ENCODE assay signal across 1 cellular context in genomic region chr1:3707298-3707938, GRCh38.
TF ChIP-seq lines count a peak whose summit lies in the region.

No MANE protein-coding gene starts in this region.

TF ChIP-seq in Ishikawa, 13 proteins besides CTCF, POLR2A, EP300 and RAD21 (continued from another document):
- TF ChIP-seq REST (IDR thresholded peaks at IDR 0.05; ENCODE audit: low read depth), result peak; percentile 48; the same call in 1 of the 2 replicates
- no peak for TF ChIP-seq YY1 (IDR thresholded peaks at IDR 0.05; ENCODE audit: low read depth)
- TF ChIP-seq TCF12 (IDR thresholded peaks at IDR 0.05; ENCODE audit: low read depth), result no peak
- TF ChIP-seq MAX (IDR thresholded peaks at IDR 0.05), result 0 out of 2 replicates have a peak, but pooled peaks have one; percentile 25
